8 cellular contexts compared by ENCODE assay signal in genomic region chr6:692858-693736, GRCh38. TPM values are rescaled to one million over a fixed set of nuclear protein-coding genes. Genes with fewer than 3 reads are reported as not detected.
DNase-seq lines count a peak whose midpoint lies in the region; ATAC-seq and TF ChIP-seq lines count a peak whose summit lies in the region.

A gene with protein sequence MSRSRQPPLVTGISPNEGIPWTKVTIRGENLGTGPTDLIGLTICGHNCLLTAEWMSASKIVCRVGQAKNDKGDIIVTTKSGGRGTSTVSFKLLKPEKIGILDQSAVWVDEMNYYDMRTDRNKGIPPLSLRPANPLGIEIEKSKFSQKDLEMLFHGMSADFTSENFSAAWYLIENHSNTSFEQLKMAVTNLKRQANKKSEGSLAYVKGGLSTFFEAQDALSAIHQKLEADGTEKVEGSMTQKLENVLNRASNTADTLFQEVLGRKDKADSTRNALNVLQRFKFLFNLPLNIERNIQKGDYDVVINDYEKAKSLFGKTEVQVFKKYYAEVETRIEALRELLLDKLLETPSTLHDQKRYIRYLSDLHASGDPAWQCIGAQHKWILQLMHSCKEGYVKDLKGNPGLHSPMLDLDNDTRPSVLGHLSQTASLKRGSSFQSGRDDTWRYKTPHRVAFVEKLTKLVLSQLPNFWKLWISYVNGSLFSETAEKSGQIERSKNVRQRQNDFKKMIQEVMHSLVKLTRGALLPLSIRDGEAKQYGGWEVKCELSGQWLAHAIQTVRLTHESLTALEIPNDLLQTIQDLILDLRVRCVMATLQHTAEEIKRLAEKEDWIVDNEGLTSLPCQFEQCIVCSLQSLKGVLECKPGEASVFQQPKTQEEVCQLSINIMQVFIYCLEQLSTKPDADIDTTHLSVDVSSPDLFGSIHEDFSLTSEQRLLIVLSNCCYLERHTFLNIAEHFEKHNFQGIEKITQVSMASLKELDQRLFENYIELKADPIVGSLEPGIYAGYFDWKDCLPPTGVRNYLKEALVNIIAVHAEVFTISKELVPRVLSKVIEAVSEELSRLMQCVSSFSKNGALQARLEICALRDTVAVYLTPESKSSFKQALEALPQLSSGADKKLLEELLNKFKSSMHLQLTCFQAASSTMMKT (minus strand): TSS chr6:693139. CDS start chr6:637818, 55,321 bp downstream.

- no peaks in the 10 kb centered on the region for H3K36me3 ChIP-seq in kidney epithelial cell (ENCODE audit: control insufficient read depth, insufficient read depth, low read length)

- no peaks in the 10 kb centered on the region for H3K27me3 ChIP-seq in kidney epithelial cell (ENCODE audit: control insufficient read depth, insufficient read depth, low read length)

- H3K4me3 ChIP-seq in kidney epithelial cell (ENCODE audit: low read depth, low read length) = peak within 1 kb of the TSS; percentile 88

- DNase-seq in AG08395 (ENCODE audit: low spot score) (peak; percentile 85), NCI-H226 (peak; percentile 85), cerebellum (ENCODE audit: low spot score) (peak; percentile 87), kidney epithelial cell (ENCODE audit: low read depth) (no peak)
- peak; percentile 73 for DNase-seq in activated CD4-positive, alpha-beta T cell treated with anti-CD3 and anti-CD28 coated beads for 1 hour
- peak; percentile 90 for DNase-seq in stimulated activated CD4-positive, alpha-beta T cell treated with anti-CD3 and anti-CD28 coated beads, Interleukin-15, amount 100 ng/mL, for 24 hours

- ATAC-seq in GM18861 (IDR thresholded peaks at IDR 0.05; ENCODE audit: unreplicated experiment) = peak; percentile 88
- ATAC-seq in HG03066 (IDR thresholded peaks at IDR 0.05; ENCODE audit: low read depth, unreplicated experiment) = peak; percentile 91

- no peak for TF ChIP-seq CTCF in kidney epithelial cell (IDR thresholded peaks at IDR 0.05; ENCODE audit: insufficient read depth, low read length, poor library complexity, severe bottlenecking)

RNA-seq across cellular contexts. Expression of the gene that starts here (rescaled TPM):
- total RNA-seq in cerebellum (44.4 TPM), kidney epithelial cell (32.5 and 35.3 TPM in 2 replicates)
